7 cellular contexts compared by ENCODE assay signal in the genomic region with DNA sequence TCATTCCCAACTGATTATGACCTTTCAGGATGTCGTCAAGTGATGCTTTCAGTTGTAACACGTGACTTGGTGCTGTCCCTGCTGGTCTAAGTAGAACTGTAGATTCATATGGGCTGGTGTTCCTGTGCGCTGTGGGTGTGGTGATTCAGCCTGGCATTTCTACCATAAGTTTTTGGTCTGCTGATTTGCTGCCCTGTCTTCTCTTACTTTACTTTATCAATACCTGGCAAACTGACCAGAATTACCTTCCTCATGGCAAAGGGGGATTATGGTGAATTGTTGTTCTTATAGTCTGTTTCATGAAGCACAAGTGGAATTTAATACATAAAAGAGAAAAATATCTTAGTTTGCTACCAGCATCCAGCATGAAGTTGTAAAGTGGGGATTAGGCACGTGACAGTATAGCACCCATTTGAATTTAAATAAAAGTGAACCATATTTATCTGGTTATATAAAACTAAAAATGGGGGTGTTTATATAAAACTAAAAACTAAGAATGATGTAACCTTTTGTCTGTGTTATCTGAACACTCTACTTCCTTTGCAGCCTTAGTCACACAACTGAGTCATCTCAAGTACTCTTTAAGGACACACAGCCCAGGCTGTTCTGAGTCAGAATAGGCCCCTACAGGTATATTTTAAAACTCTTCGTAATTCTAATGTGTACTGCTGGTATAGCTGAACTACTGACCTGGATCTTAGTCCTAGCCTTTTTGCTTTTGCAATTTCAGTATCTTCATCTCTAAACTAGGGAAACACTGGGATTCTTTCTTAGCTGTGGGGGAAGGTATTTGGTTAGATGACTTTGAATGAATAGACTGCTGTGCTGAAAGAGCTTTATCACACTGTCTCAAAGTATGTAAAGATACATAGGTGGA. TPM values are rescaled to one million over a fixed set of nuclear protein-coding genes. Genes with fewer than 3 reads are reported as not detected.
DNase-seq lines count a peak whose midpoint lies in the region; ATAC-seq and TF ChIP-seq lines count a peak whose summit lies in the region.

No MANE protein-coding gene starts in this region.

- TF ChIP-seq CTCF in chondrocyte (IDR thresholded peaks at IDR 0.05) (peak; percentile 25), transverse colon (IDR thresholded peaks at IDR 0.05) (no peak)

- no peak overlapping the region for H3K4me3 Mint-ChIP-seq in chondrocyte (ENCODE audit: unreplicated experiment)
- H3K4me3 Mint-ChIP-seq in naive thymus-derived CD8-positive, alpha-beta T cell: peak overlapping the region in 2 of 10 donors; percentile 52 to 54

- H3K27ac ChIP-seq in transverse colon: peak overlapping the region; percentile 9 to 49 (median 36)
- H3K27ac ChIP-seq in SJCRH30: no peak overlapping the region

- H3K36me3 ChIP-seq in transverse colon: peaks cover 0 to 71% (median 36%) of the 10 kb centered on the region in 4 donors
- peaks cover 98% of the 10 kb centered on the region for H3K36me3 ChIP-seq in SJCRH30

- peaks cover 32% of the 10 kb centered on the region for H3K4me1 Mint-ChIP-seq in chondrocyte (ENCODE audit: low read depth)
- peaks cover 0 to 17% (median 8%) of the 10 kb centered on the region in 4 donors for H3K4me1 Mint-ChIP-seq in naive thymus-derived CD8-positive, alpha-beta T cell

- H3K4me3 ChIP-seq in transverse colon (no peak overlapping the region), SJCRH30 (no peak overlapping the region)

- H3K36me3 Mint-ChIP-seq in chondrocyte (ENCODE audit: low read depth): peaks cover 46% of the 10 kb centered on the region
- peaks cover 0 to 99% (median 38%) of the 10 kb centered on the region in 3 donors for H3K36me3 Mint-ChIP-seq in naive thymus-derived CD8-positive, alpha-beta T cell

- POLR2A ChIA-PET in naive thymus-derived CD8-positive, alpha-beta T cell (lab: Charles Lee): no interaction called here

- no peaks in the 10 kb centered on the region for H3K9me3 ChIP-seq in transverse colon
- no peaks in the 10 kb centered on the region for H3K9me3 ChIP-seq in SJCRH30 (replicated peaks)

- H3K4me1 ChIP-seq in transverse colon (peaks cover 0 to 9% (median 0%) of the 10 kb centered on the region in 4 donors), SJCRH30 (peaks cover 6% of the 10 kb centered on the region; the same call in 1 of the 2 replicates)

- intact Hi-C loops in transverse colon (cut with DNase I; ENCODE audit: low total_unique reads): no loop called here

- ATAC-seq in GM18867 (IDR thresholded peaks at IDR 0.05; ENCODE audit: unreplicated experiment): peak; percentile 76
- peak; percentile 57 for ATAC-seq in HG03025 (IDR thresholded peaks at IDR 0.05; ENCODE audit: low FRiP score, unreplicated experiment)
- ATAC-seq in naive thymus-derived CD8-positive, alpha-beta T cell: peak; percentile 71 to 84

- DNase-seq in T1000 (lab: John Stamatoyannopoulos, UW) (peak; percentile 34), chondrocyte (ENCODE audit: low spot score) (no peak), transverse colon (no peak), SJCRH30 (no peak)
- DNase-seq in naive thymus-derived CD8-positive, alpha-beta T cell: peak in 1 of 10 donors; percentile 17

- H3K27me3 ChIP-seq in transverse colon (no peaks in the 10 kb centered on the region), SJCRH30 (no peaks in the 10 kb centered on the region)

- TF ChIP-seq EP300 in transverse colon (IDR thresholded peaks at IDR 0.05; ENCODE audit: low read depth): no peak

- 74 to 81% methylated on average over 4 to 5 of the region's 5 CpGs for WGBS in transverse colon (ENCODE audit: low coverage in 1 of 2), 2 donors

- peak overlapping the region; percentile 94 for H3K27ac Mint-ChIP-seq in chondrocyte (ENCODE audit: unreplicated experiment)
- H3K27ac Mint-ChIP-seq in naive thymus-derived CD8-positive, alpha-beta T cell: peak overlapping the region; percentile 14 to 98 (median 72)

- H3K27me3 Mint-ChIP-seq in chondrocyte (ENCODE audit: low read depth): no peaks in the 10 kb centered on the region
- H3K27me3 Mint-ChIP-seq in naive thymus-derived CD8-positive, alpha-beta T cell: no peaks in the 10 kb centered on the region

- in situ Hi-C loops in transverse colon (cut with MboI; ENCODE audit: low pct_ligation_motif_present in 1 of 4, low pct_unique_long_range_greater_than_20kb in 1 of 4, low sequenced_read_pairs in 3 of 4): loop anchor here in 1 of 4 donors (25.0 kb wide), 1 partner anchor 109 kb away; no protein-coding TSS in a partner anchor

- H3K9me3 Mint-ChIP-seq in chondrocyte (ENCODE audit: low read depth): no peaks in the 10 kb centered on the region
- no peaks in the 10 kb centered on the region for H3K9me3 Mint-ChIP-seq in naive thymus-derived CD8-positive, alpha-beta T cell

- TF ChIP-seq POLR2A in transverse colon (IDR thresholded peaks at IDR 0.05): no peak

RNA-seq across cellular contexts. Expression of a gene that starts 28.3 kb away (rescaled TPM):
- total RNA-seq in chondrocyte: 22.9 to 28.3 TPM (median 23.7 TPM) in 3 replicates
- total RNA-seq in naive thymus-derived CD8-positive, alpha-beta T cell: 10 to 100 TPM; 37.0 to 37.6 TPM
- 10 to 100 TPM; 31.6 to 39.6 (median 35.1) TPM for polyA plus RNA-seq in naive thymus-derived CD8-positive, alpha-beta T cell
- 100 to 1,000 TPM in 3 of 4 donors, 10 to 100 TPM in 1; 65.3 to 371 (median 187) TPM for total RNA-seq in transverse colon
- total RNA-seq in SJCRH30 (2014; rRNA removed; shearing (Covaris generic)): 59.5 and 70.4 TPM in 2 replicates

RNA-seq across cellular contexts. Expression of a gene that starts 28.4 kb away (rescaled TPM):
- total RNA-seq in chondrocyte: 16.7 to 18.7 TPM (median 18.2 TPM) in 3 replicates
- 10 to 100 TPM; 37.3 to 37.6 TPM for total RNA-seq in naive thymus-derived CD8-positive, alpha-beta T cell
- polyA plus RNA-seq in naive thymus-derived CD8-positive, alpha-beta T cell: 10 to 100 TPM; 60.9 to 87.3 (median 69.3) TPM
- total RNA-seq in transverse colon: 10 to 100 TPM in 3 of 4 donors, 1 to 10 TPM in 1; 3.6 to 19.5 (median 18.6) TPM
- total RNA-seq in SJCRH30 (2014; rRNA removed; shearing (Covaris generic)): 76.7 and 81.6 TPM in 2 replicates
